In the genomic region with DNA sequence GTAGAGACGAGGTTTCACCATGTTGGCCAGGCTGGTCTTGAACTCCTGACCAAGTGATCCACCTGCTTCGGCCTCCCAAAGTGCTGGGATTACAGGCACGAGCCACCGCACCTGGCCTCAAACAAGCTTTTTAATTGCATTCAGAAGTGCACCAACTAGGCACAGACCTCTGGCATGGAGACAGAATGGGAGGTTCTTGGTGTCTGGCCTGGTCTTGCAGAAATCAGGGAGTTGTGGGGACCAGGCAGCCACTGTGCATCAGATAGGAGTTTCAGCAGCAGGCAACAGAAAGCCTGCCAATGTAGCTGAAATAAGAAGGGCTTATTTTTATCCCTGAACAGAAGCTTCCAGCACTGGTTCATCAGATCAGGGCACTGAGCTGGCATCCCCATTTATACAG, we compare ENCODE assay signal across 22 cellular contexts. TPM values are rescaled to one million over a fixed set of nuclear protein-coding genes. Genes with fewer than 3 reads are reported as not detected.
DNase-seq lines count a peak whose midpoint lies in the region; ATAC-seq, FAIRE-seq and TF ChIP-seq lines count a peak whose summit lies in the region.
"Had no signal": no experiment of that assay in that cellular context is flagged by ENCODE, and none has a peak within 500 bp of the region (broad histone marks: within the 10 kb centered on the region; RNA-seq: fewer than 3 reads in every experiment).

No MANE protein-coding gene starts in this region.

- H3K4me3 ChIP-seq in body of pancreas (no peak overlapping the region), small intestine (ENCODE audit: low read depth in 1 of 2, low read length in 2 of 2) (no peak overlapping the region)
- H3K4me3 ChIP-seq: gastrocnemius medialis, GM23338, K562, neural progenitor cell, SK-N-MC had no signal

- intact Hi-C loops in body of pancreas (cut with DNase I), result no loop called here

- WGBS in body of pancreas, 2 donors, result 41 to 48% methylated on average over 3 to 4 of the region's 4 CpGs
- WGBS in small intestine, 3 donors, result 68 to 89% (median 74%) methylated on average over 4 of the region's 4 CpGs

- DNase-seq in DMS53 treated with DMSO at 0.1 percent for 48 hours (lab: John Stamatoyannopoulos, UW; ENCODE audit: unreplicated experiment) (peak; percentile 49), NCI-H1694 treated with DMSO at 0.1 percent for 48 hours (lab: John Stamatoyannopoulos, UW) (peak; percentile 49), body of pancreas (peak; percentile 58 to 78 (median 66)), pons (ENCODE audit: low spot score) (peak; percentile 15), small intestine (no peak), H4 (ENCODE audit: low spot score) (no peak), LoVo (ENCODE audit: low spot score) (no peak)
- DNase-seq: activated naive CD8-positive, alpha-beta T cell treated with anti-CD3 and anti-CD28 coated beads, Interleukin-2, amount 50 U/mL, for 24 hours; gastrocnemius medialis; midbrain; MV-4-11; retina; T-helper 9 cell had no signal

- peak overlapping the region; percentile 39 to 80 (median 77) for H3K27ac ChIP-seq in body of pancreas
- no peak overlapping the region for H3K27ac ChIP-seq in small intestine (ENCODE audit: low read depth in 1 of 2, low read length in 1 of 2)
- H3K27ac ChIP-seq: gastrocnemius medialis, neural progenitor cell, SK-N-MC had no signal

- H3K9me3 ChIP-seq in body of pancreas (peaks cover 0 to 3% (median 0%) of the 10 kb centered on the region in 3 donors), small intestine (ENCODE audit: control insufficient read depth, low read depth) (no peaks in the 10 kb centered on the region)
- H3K9me3 ChIP-seq: gastrocnemius medialis had no signal

- no peak for FAIRE-seq in small intestine (lab: Jason Lieb, UNC)
- FAIRE-seq: bronchial epithelial cell, G401.6, K562, RCC 7860 had no signal

- H3K4me1 ChIP-seq in body of pancreas (peaks cover 61% of the 10 kb centered on the region), small intestine (ENCODE audit: control insufficient read depth in 2 of 2, insufficient read depth in 1 of 2, low read depth in 1 of 2, low read length in 1 of 2) (peaks cover 0 to 2% of the 10 kb centered on the region in 2 donors)
- H3K4me1 ChIP-seq: gastrocnemius medialis had no signal

- no peak for TF ChIP-seq POLR2A in body of pancreas (IDR thresholded peaks at IDR 0.05)

- no peak for TF ChIP-seq CTCF in body of pancreas (IDR thresholded peaks at IDR 0.05)

- no peak for ATAC-seq in body of pancreas
- ATAC-seq: activated naive CD8-positive, alpha-beta T cell treated with anti-CD3 and anti-CD28 coated beads, Interleukin-2, amount 50 U/mL, for 24 hours; esophagus mucosa; gastrocnemius medialis; GM23338; K562 had no signal

- H3K36me3 ChIP-seq in body of pancreas (replicated peaks in 1 of 2; ENCODE audit: insufficient read depth in 1 of 2, low read depth in 2 of 2) (no peaks in the 10 kb centered on the region), small intestine (ENCODE audit: control insufficient read depth in 2 of 2, insufficient read depth in 2 of 2, low read length in 2 of 2) (no peaks in the 10 kb centered on the region)
- H3K36me3 ChIP-seq: gastrocnemius medialis, neural progenitor cell had no signal

- H3K27me3 ChIP-seq in body of pancreas (no peaks in the 10 kb centered on the region), small intestine (ENCODE audit: control insufficient read depth in 2 of 2, insufficient read depth in 2 of 2, low read length in 2 of 2) (peaks cover 0 to 5% of the 10 kb centered on the region in 2 donors)
- H3K27me3 ChIP-seq: gastrocnemius medialis had no signal

RNA-seq across cellular contexts. Expression of a gene that starts 22.2 kb away (rescaled TPM):
- not detected for total RNA-seq in body of pancreas
- polyA plus RNA-seq in small intestine, result not detected
- not detected in 2 replicates for total RNA-seq in H4 (2014; rRNA removed; shearing (Covaris generic))
- total RNA-seq: activated T-helper 2 cell treated with anti-CD3 and anti-CD28 coated beads, Interferon-gamma antibody, Interleukin-2, Interleukin-4, amounts not matched to agents 10 μg/mL and 5 μg/mL and 100 μg/mL, durations not matched to agents 14 hours and 24 hours and 36 hours; bronchial epithelial cell; esophagus mucosa; gastrocnemius medialis; K562 had no signal
- polyA plus RNA-seq: K562 had no signal

RNA-seq across cellular contexts. Expression of a gene that starts 49.9 kb away (rescaled TPM):
- not detected for total RNA-seq in body of pancreas
- polyA plus RNA-seq in small intestine, result 1 to 10 TPM in 1 of 3 donors, not detected in 2; 3.8 TPM
- total RNA-seq in H4 (2014; rRNA removed; shearing (Covaris generic)), result not detected in 2 replicates
- total RNA-seq: activated T-helper 2 cell treated with anti-CD3 and anti-CD28 coated beads, Interferon-gamma antibody, Interleukin-2, Interleukin-4, amounts not matched to agents 10 μg/mL and 5 μg/mL and 100 μg/mL, durations not matched to agents 14 hours and 24 hours and 36 hours; bronchial epithelial cell; gastrocnemius medialis; K562 had no signal

Comparison
In these comparisons a context has a peak if more than half of its experiments do, and no peak if none do; other contexts are left out.
1. DNase-seq: peak in DMS53 treated with DMSO at 0.1 percent for 48 hours (single experiment), NCI-H1694 treated with DMSO at 0.1 percent for 48 hours (single experiment), body of pancreas (4 of 4) and pons (single experiment); none in small intestine (single experiment), H4 (single experiment) and LoVo (single experiment).
2. H3K27ac ChIP-seq: peak in body of pancreas (4 of 4); none in small intestine (0 of 2).